18 cellular contexts compared by ENCODE assay signal in genomic region chr1:208185801-208186201, GRCh38. TPM values are rescaled to one million over a fixed set of nuclear protein-coding genes. Genes with fewer than 3 reads are reported as not detected.
DNase-seq lines count a peak whose midpoint lies in the region; ATAC-seq and TF ChIP-seq lines count a peak whose summit lies in the region.
"Had no signal": no experiment of that assay in that cellular context is flagged by ENCODE, and none has a peak within 500 bp of the region (broad histone marks: within the 10 kb centered on the region; RNA-seq: fewer than 3 reads in every experiment).

No MANE protein-coding gene starts in this region.

- 100% methylated on average over 3 of the region's 3 CpGs for WGBS in hepatocyte (ENCODE audit: low lambda C conversion rate, missing lambda C conversion rate)
- 95 to 100% methylated on average over 3 of the region's 3 CpGs for WGBS in thyroid gland, 2 donors

- H3K36me3 ChIP-seq in hepatocyte (replicated peaks; ENCODE audit: insufficient read depth, low read depth), result no peaks in the 10 kb centered on the region
- H3K36me3 ChIP-seq in thyroid gland, result peaks cover 0 to 4% of the 10 kb centered on the region in 2 donors

- intact Hi-C loops in thyroid gland (cut with DNase I), result loop anchor here (10.0 kb wide), 1 partner anchor 49 kb away; no protein-coding TSS in a partner anchor

- no peaks in the 10 kb centered on the region for H3K79me2 ChIP-seq in hepatocyte

- H2AFZ ChIP-seq in hepatocyte, result no peak overlapping the region

- H3K9me3 ChIP-seq in hepatocyte (ENCODE audit: low read depth), result no peaks in the 10 kb centered on the region
- H3K9me3 ChIP-seq in thyroid gland, result no peaks in the 10 kb centered on the region
- H3K9me3 ChIP-seq: heart right ventricle, upper lobe of left lung had no signal

- H3K9me2 ChIP-seq in hepatocyte (replicated peaks; ENCODE audit: insufficient read depth), result no peaks in the 10 kb centered on the region

- peaks cover 68% of the 10 kb centered on the region for H3K4me1 ChIP-seq in hepatocyte (ENCODE audit: insufficient read depth)
- H3K4me1 ChIP-seq in thyroid gland, result peaks cover 29 to 54% of the 10 kb centered on the region in 2 donors

- DNase-seq in NCI-H2107 treated with DMSO at 0.1 percent for 48 hours (lab: John Stamatoyannopoulos, UW; ENCODE audit: unreplicated experiment) (peak; percentile 63), NCI-H2107 (lab: John Stamatoyannopoulos, UW) (no peak), RPMI7951 (ENCODE audit: low read depth) (peak; percentile 25), hepatocyte (ENCODE audit: low spot score) (no peak), thyroid gland (no peak), amniotic stem cell (lab: John Stamatoyannopoulos, UW) (no peak), NOMO-1 treated with dmso at 0.1 percent for 144 hours (lab: John Stamatoyannopoulos, UW; ENCODE audit: unreplicated experiment) (no peak)
- DNase-seq: activated CD4-positive, CD25-positive, alpha-beta regulatory T cell; activated CD8-positive, alpha-beta T cell treated with anti-CD3 and anti-CD28 coated beads, Interleukin-2, amount 10 ng/mL, durations not matched to agents 7 days and 5 days; heart right ventricle; islet precursor cell; naive thymus-derived CD4-positive, alpha-beta T cell; NCI-H2081; Right ventricle myocardium superior; upper lobe of left lung had no signal

- H3K27ac ChIP-seq in hepatocyte (peak overlapping the region; percentile 90), thyroid gland (peak overlapping the region in 2 of 3 donors; percentile 85 to 97)

- H3K4me3 ChIP-seq in hepatocyte, result no peak overlapping the region
- H3K4me3 ChIP-seq in thyroid gland (replicated peaks in 1 of 3), result no peak overlapping the region
- H3K4me3 ChIP-seq: heart right ventricle, lung, upper lobe of left lung had no signal

- no peak for ATAC-seq in HG02981 (IDR thresholded peaks at IDR 0.05; ENCODE audit: unreplicated experiment)
- ATAC-seq: activated CD8-positive, alpha-beta T cell treated with anti-CD3 and anti-CD28 coated beads, Interleukin-2, amount 10 ng/mL, durations not matched to agents 7 days and 5 days; heart right ventricle; naive thymus-derived CD4-positive, alpha-beta T cell; stimulated activated memory B cell treated with anti-CD40 and anti-IgM and Interleukin-4, amounts not matched to agents 10 μg/mL and 1 μg/mL and 100 μg/mL, for 72 hours had no signal

- no peak for TF ChIP-seq POLR2A in thyroid gland (IDR thresholded peaks at IDR 0.05)

- H3K27me3 ChIP-seq in hepatocyte (no peaks in the 10 kb centered on the region), thyroid gland (no peaks in the 10 kb centered on the region)
- H3K27me3 ChIP-seq: heart right ventricle, upper lobe of left lung had no signal

- H4K20me1 ChIP-seq in hepatocyte (ENCODE audit: insufficient read depth, poor library complexity, severe bottlenecking), result no peaks in the 10 kb centered on the region

- H3K4me2 ChIP-seq in hepatocyte, result no peak overlapping the region

- TF ChIP-seq CTCF in hepatocyte (IDR thresholded peaks at IDR 0.05; ENCODE audit: poor library complexity) (no peak), thyroid gland (IDR thresholded peaks at IDR 0.05) (no peak)

RNA-seq across cellular contexts. Expression of gene PLXNA2, which starts 58.4 kb away (rescaled TPM):
- total RNA-seq in RPMI7951 (2014; rRNA removed; shearing (Covaris generic)), result 7.0 and 9.4 TPM in 2 replicates
- 8.3 and 9.8 TPM in 2 replicates for total RNA-seq in hepatocyte
- polyA plus RNA-seq in hepatocyte, result 13.1 and 16.4 TPM in 2 replicates
- total RNA-seq in thyroid gland, result 10 to 100 TPM; 12.2 to 45.7 (median 21.8) TPM
- polyA plus RNA-seq: naive thymus-derived CD4-positive, alpha-beta T cell had no signal

Comparison
In these comparisons a context has a peak if more than half of its experiments do, and no peak if none do; other contexts are left out.
1. DNase-seq: peak in NCI-H2107 treated with DMSO at 0.1 percent for 48 hours (single experiment) and RPMI7951 (single experiment); none in NCI-H2107 (single experiment), hepatocyte (single experiment), thyroid gland (0 of 2), amniotic stem cell (single experiment) and NOMO-1 treated with dmso at 0.1 percent for 144 hours (single experiment).